ENCODE assay signal across 17 cellular contexts in the genomic region with DNA sequence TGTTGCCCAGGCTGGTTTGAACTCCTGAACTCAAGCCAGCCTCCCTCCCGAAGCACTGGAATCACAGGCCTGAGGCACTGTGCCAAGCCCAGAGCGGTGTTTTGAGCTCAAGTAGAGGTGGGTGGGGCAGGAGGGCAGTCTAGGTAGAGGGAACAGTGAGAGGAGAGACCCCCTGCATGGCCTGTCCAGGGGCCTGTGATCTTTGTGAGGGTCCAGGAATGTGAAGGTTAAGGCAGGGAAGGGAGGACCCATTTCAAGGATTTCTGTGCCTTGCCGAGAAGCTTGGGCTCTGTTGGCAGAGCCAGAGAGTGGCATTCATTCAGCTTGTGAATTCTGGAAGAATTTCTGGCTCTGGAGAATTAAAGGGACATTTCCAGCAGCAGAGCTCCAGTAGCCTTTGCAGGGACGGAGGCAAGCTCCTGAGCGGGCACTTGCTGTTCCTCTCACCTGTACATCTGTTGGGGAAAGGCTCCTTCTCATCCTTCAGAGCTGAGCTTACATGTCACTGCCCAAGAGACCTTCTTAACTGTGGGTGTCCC.
"Had no signal": no experiment of that assay in that cellular context is flagged by ENCODE, and none has a peak within 500 bp of the region (broad histone marks: within the 10 kb centered on the region; RNA-seq: fewer than 3 reads in every experiment).

No MANE protein-coding gene starts in this region.

- H3K4me3 ChIP-seq: prostate gland, testis, upper lobe of right lung had no signal

- H3K27ac ChIP-seq: prostate gland, testis, upper lobe of right lung had no signal

- ATAC-seq: activated T-cell treated with anti-CD3 and anti-CD28 coated beads, Interleukin-2, amount 50 U/mL, for 4 hours; esophagus mucosa; left ventricle myocardium superior; natural killer cell; right cardiac atrium; stimulated activated naive CD8-positive, alpha-beta T cell treated with anti-CD3 and anti-CD28 coated beads, Interleukin-15, Interleukin-2, amounts not matched to agents 100 U/mL and 50 U/mL, for 24 hours; upper lobe of right lung had no signal

- H3K4me3 Mint-ChIP-seq: activated CD4-positive, alpha-beta memory T cell treated with anti-CD3 and anti-CD28 coated beads, Interleukin-2, amount 10 ng/mL, durations not matched to agents 7 days and 5 days had no signal

- H3K27ac Mint-ChIP-seq: natural killer cell had no signal

- H3K36me3 Mint-ChIP-seq: natural killer cell had no signal

- H3K27me3 Mint-ChIP-seq: activated CD4-positive, alpha-beta memory T cell treated with anti-CD3 and anti-CD28 coated beads, Interleukin-2, amount 10 ng/mL, durations not matched to agents 7 days and 5 days had no signal

- H3K27me3 ChIP-seq: testis, upper lobe of right lung had no signal

- H3K9me3 Mint-ChIP-seq: activated CD4-positive, alpha-beta memory T cell treated with anti-CD3 and anti-CD28 coated beads, Interleukin-2, amount 10 ng/mL, durations not matched to agents 7 days and 5 days; activated T-cell treated with anti-CD3 and anti-CD28 coated beads, Interleukin-2, amount 50 U/mL, for 4 hours; natural killer cell had no signal

- DNase-seq: activated CD4-positive, alpha-beta memory T cell treated with anti-CD3 and anti-CD28 coated beads, Interleukin-2, amount 10 ng/mL, durations not matched to agents 7 days and 5 days; activated CD4-positive, alpha-beta T cell treated with anti-CD3 and anti-CD28 coated beads for 4 hours; activated gamma-delta T cell; activated T-cell treated with anti-CD3 and anti-CD28 coated beads, Interleukin-2, amount 50 U/mL, for 4 hours; left ventricle myocardium superior; mesenchymal stem cell; natural killer cell; occipital lobe; right cardiac atrium; small intestine; stimulated activated CD4-positive, alpha-beta T cell treated with anti-CD3 and anti-CD28 coated beads, Interleukin-4, amount 100 ng/mL, for 24 hours; stimulated activated naive CD8-positive, alpha-beta T cell treated with anti-CD3 and anti-CD28 coated beads, Interleukin-15, Interleukin-2, amounts not matched to agents 100 U/mL and 50 U/mL, for 24 hours; T-helper 2 cell; testis; upper lobe of right lung had no signal

- H3K36me3 ChIP-seq: prostate gland, upper lobe of right lung had no signal
